2 cellular contexts compared by ENCODE assay signal in the genomic region with DNA sequence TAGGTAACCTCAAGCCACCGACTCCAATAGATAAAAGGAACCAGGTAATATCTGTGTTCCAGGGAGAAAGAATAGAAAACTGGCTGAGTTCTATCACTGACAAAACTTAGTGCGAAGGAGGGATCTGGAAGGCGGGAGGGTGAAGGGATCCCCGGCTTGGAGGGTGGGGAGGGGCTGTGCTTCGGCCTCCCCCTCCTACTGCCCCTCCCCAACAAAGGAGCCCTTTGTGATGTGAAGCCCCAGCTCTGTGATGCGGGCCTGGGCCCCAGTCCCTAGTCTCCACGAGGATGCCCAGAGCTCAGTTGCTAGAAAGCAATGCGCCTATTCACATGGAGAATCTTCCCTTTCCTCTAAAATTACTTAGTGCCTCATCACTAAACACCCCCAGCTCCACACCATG. TPM values are rescaled to one million over a fixed set of nuclear protein-coding genes. Genes with fewer than 3 reads are reported as not detected.
"Had no signal": no experiment of that assay in that cellular context is flagged by ENCODE, and none has a peak within 500 bp of the region (broad histone marks: within the 10 kb centered on the region; RNA-seq: fewer than 3 reads in every experiment).

Gene SPATA31C1, plus strand, starts transcription at position 301 of the 400 bp plus-strand sequence.

RNA-seq across cellular contexts. Expression of gene SPATA31C1, which starts in this region (rescaled TPM):
- total RNA-seq: G401, GM12878 had no signal
- polyA plus RNA-seq: GM12878 had no signal
